Comparison of ENCODE assay signal across 8 cellular contexts in the genomic region with DNA sequence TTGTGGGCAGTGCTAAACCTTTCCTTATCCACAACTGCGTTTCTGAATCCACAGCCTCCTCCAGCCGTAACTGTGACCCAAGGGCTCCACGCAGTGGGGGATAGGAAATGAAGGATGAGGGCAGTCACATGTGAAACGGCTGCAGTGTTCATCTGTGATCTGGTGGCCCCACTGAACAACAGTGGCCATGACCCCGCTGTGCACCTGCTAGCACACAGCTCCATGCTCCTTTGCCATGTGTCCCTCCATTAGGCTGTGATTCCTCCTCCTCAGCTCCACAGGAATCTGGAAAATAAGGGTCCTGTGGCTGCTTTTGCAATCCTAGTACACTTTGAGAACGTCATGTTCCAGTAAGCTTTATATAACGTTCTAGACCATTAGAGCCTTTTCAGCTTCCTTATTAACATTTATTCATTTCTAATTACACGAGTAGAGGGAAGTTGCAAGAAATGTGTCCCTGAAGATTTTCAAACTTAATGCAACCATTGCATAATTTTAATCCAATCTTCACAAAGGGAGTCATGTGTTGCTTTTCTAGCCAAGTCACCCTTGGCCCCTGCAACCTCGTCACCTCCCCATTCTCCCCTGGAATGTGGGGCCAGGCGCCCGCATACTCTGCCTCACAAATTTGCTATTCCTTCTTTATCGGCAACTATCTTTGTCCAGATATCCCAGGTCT. TPM values are rescaled to one million over a fixed set of nuclear protein-coding genes. Genes with fewer than 3 reads are reported as not detected.
DNase-seq lines count a peak whose midpoint lies in the region; ATAC-seq and TF ChIP-seq lines count a peak whose summit lies in the region.

No MANE protein-coding gene starts in this region.

- H4K20me1 ChIP-seq in hepatocyte (ENCODE audit: insufficient read depth, poor library complexity, severe bottlenecking), result no peaks in the 10 kb centered on the region

- no peak for TF ChIP-seq CTCF in HL-60 (IDR thresholded peaks at IDR 0.05; ENCODE audit: insufficient read depth, low read length)
- TF ChIP-seq CTCF in hepatocyte (IDR thresholded peaks at IDR 0.05; ENCODE audit: poor library complexity), result peak; percentile 62

- H2AFZ ChIP-seq in hepatocyte, result no peak overlapping the region

- H3K36me3 Mint-ChIP-seq in stimulated activated naive B cell treated with anti-CD40 and anti-IgM and Interleukin-4, amounts not matched to agents 10 μg/mL and 1 μg/mL and 100 μg/mL, for 72 hours, result peaks cover 0 to 3% of the 10 kb centered on the region in 2 donors

- no peak overlapping the region for H3K4me2 ChIP-seq in hepatocyte

- H3K36me3 ChIP-seq in adipocyte (ENCODE audit: control insufficient read depth, insufficient read depth, low read length, severe bottlenecking) (no peaks in the 10 kb centered on the region), hepatocyte (replicated peaks; ENCODE audit: insufficient read depth, low read depth) (no peaks in the 10 kb centered on the region), MG63 (no peaks in the 10 kb centered on the region)

- peaks cover 3% of the 10 kb centered on the region in 2 donors for H3K9me3 Mint-ChIP-seq in stimulated activated naive B cell treated with anti-CD40 and anti-IgM and Interleukin-4, amounts not matched to agents 10 μg/mL and 1 μg/mL and 100 μg/mL, for 72 hours

- WGBS in hepatocyte (ENCODE audit: low lambda C conversion rate, missing lambda C conversion rate), result 58% methylated on average over 12 of the region's 12 CpGs

- ATAC-seq in stimulated activated naive B cell treated with anti-CD40 and anti-IgM and Interleukin-4, amounts not matched to agents 10 μg/mL and 1 μg/mL and 100 μg/mL, for 72 hours (replicated peaks), result peak; percentile 39 to 42

- H3K4me3 ChIP-seq in HL-60 (replicated peaks; ENCODE audit: insufficient read depth, low read length), result no peak overlapping the region
- H3K4me3 ChIP-seq in adipocyte (ENCODE audit: low read length), result peak overlapping the region; percentile 55
- H3K4me3 ChIP-seq in hepatocyte, result no peak overlapping the region
- H3K4me3 ChIP-seq in MG63, result no peak overlapping the region

- peak overlapping the region; percentile 66 for H3K9ac ChIP-seq in adipocyte (ENCODE audit: low read length)

- H3K4me1 Mint-ChIP-seq in stimulated activated naive B cell treated with anti-CD40 and anti-IgM and Interleukin-4, amounts not matched to agents 10 μg/mL and 1 μg/mL and 100 μg/mL, for 72 hours, result peaks cover 10 to 22% of the 10 kb centered on the region in 2 donors

- no peaks in the 10 kb centered on the region for H3K27me3 ChIP-seq in HL-60 (ENCODE audit: insufficient read depth, poor library complexity, severe bottlenecking)
- peaks cover 3% of the 10 kb centered on the region for H3K27me3 ChIP-seq in adipocyte (replicated peaks; ENCODE audit: control insufficient read depth, insufficient read depth, low read length)
- no peaks in the 10 kb centered on the region for H3K27me3 ChIP-seq in hepatocyte
- H3K27me3 ChIP-seq in MG63, result no peaks in the 10 kb centered on the region

- H3K27ac ChIP-seq in HL-60 (replicated peaks) (no peak overlapping the region), hepatocyte (peak overlapping the region; percentile 15)

- peak; percentile 43 to 75 for DNase-seq in HL-60 (ENCODE audit: low read depth in 1 of 2, low spot score in 1 of 2)
- peak; percentile 58 for DNase-seq in adipocyte (ENCODE audit: low read depth)
- peak; percentile 63 for DNase-seq in hepatocyte (ENCODE audit: low spot score)
- no peak for DNase-seq in stimulated activated naive B cell treated with anti-CD40 and anti-IgM and Interleukin-4, amounts not matched to agents 10 μg/mL and 1 μg/mL and 100 μg/mL, for 72 hours
- DNase-seq in kidney glomerular epithelial cell (lab: John Stamatoyannopoulos, UW), result no peak
- no peak for DNase-seq in NCI-H2107 (lab: John Stamatoyannopoulos, UW)
- DNase-seq in MG63, result no peak
- no peak for DNase-seq in HuH-7.5 (ENCODE audit: low spot score)

- H3K27me3 Mint-ChIP-seq in stimulated activated naive B cell treated with anti-CD40 and anti-IgM and Interleukin-4, amounts not matched to agents 10 μg/mL and 1 μg/mL and 100 μg/mL, for 72 hours, result peaks cover 17 to 26% of the 10 kb centered on the region in 2 donors

- no peak overlapping the region for H3K27ac Mint-ChIP-seq in stimulated activated naive B cell treated with anti-CD40 and anti-IgM and Interleukin-4, amounts not matched to agents 10 μg/mL and 1 μg/mL and 100 μg/mL, for 72 hours

- H3K4me3 Mint-ChIP-seq in stimulated activated naive B cell treated with anti-CD40 and anti-IgM and Interleukin-4, amounts not matched to agents 10 μg/mL and 1 μg/mL and 100 μg/mL, for 72 hours, result no peak overlapping the region

- H3K9me3 ChIP-seq in adipocyte (ENCODE audit: control insufficient read depth, low read length), result peaks cover 8% of the 10 kb centered on the region
- no peaks in the 10 kb centered on the region for H3K9me3 ChIP-seq in hepatocyte (ENCODE audit: low read depth)
- no peaks in the 10 kb centered on the region for H3K9me3 ChIP-seq in MG63

- peaks cover 33% of the 10 kb centered on the region for H3K4me1 ChIP-seq in adipocyte (ENCODE audit: control insufficient read depth, insufficient read depth, low read length)
- peaks cover 9% of the 10 kb centered on the region for H3K4me1 ChIP-seq in hepatocyte (ENCODE audit: insufficient read depth)

- no peaks in the 10 kb centered on the region for H3K9me2 ChIP-seq in hepatocyte (replicated peaks; ENCODE audit: insufficient read depth)

- H3K79me2 ChIP-seq in hepatocyte, result no peaks in the 10 kb centered on the region

RNA-seq across cellular contexts. Expression of a gene that starts 7.1 kb away (rescaled TPM):
- total RNA-seq in hepatocyte, result 42.1 and 43.2 TPM in 2 replicates
- polyA plus RNA-seq in hepatocyte, result 29.0 TPM in 2 replicates
- total RNA-seq in MG63 (2014; rRNA removed; shearing (Covaris generic); ENCODE audit: low replicate concordance), result 24.5 and 33.9 TPM in 2 replicates

Comparison
In these comparisons a context has a peak if more than half of its experiments do, and no peak if none do; other contexts are left out.
1. DNase-seq: peak in HL-60 (2 of 2), adipocyte (single experiment) and hepatocyte (single experiment); none in stimulated activated naive B cell treated with anti-CD40 and anti-IgM and Interleukin-4, amounts not matched to agents 10 μg/mL and 1 μg/mL and 100 μg/mL, for 72 hours (single experiment), kidney glomerular epithelial cell (single experiment), NCI-H2107 (single experiment), MG63 (single experiment) and HuH-7.5 (single experiment).